In genomic region chr11:44985721-44986120, GRCh38 we compare ENCODE assay signal across 19 cellular contexts. TPM values are rescaled to one million over a fixed set of nuclear protein-coding genes. Genes with fewer than 3 reads are reported as not detected.
DNase-seq lines count a peak whose midpoint lies in the region; ATAC-seq, FAIRE-seq and TF ChIP-seq lines count a peak whose summit lies in the region.
"Had no signal": no experiment of that assay in that cellular context is flagged by ENCODE, and none has a peak within 500 bp of the region (broad histone marks: within the 10 kb centered on the region; RNA-seq: fewer than 3 reads in every experiment).

No MANE protein-coding gene starts in this region.

- DNase-seq in activated CD8-positive, alpha-beta memory T cell treated with anti-CD3 and anti-CD28 coated beads, Interleukin-2, amount 50 U/mL, for 48 hours: peak; percentile 29
- no peak for DNase-seq in activated CD8-positive, alpha-beta memory T cell treated with anti-CD3 and anti-CD28 coated beads for 24 hours
- DNase-seq in activated B cell treated with CpG ODN at 0.5 μM for 24 hours (peak; percentile 7), sciatic nerve (ENCODE audit: low spot score) (peak; percentile 54), stomach (peak; percentile 22), KG1 (lab: John Stamatoyannopoulos, UW) (no peak), D721Med (ENCODE audit: insufficient read length, low spot score) (no peak)
- DNase-seq in activated T-cell treated with anti-CD3 and anti-CD28 coated beads, Interleukin-2, amount 50 U/mL, for 1 hour: no peak
- DNase-seq: CD8-positive, alpha-beta T cell; COR-L47; DMS53; GF-D8; GM23248 had no signal

- no peak for FAIRE-seq in D721Med (lab: Jason Lieb, UNC)
- FAIRE-seq: GM18507, H54 had no signal

- H3K4me1 ChIP-seq in stomach: peaks cover 3 to 10% (median 5%) of the 10 kb centered on the region in 4 donors

- H3K4me3 ChIP-seq in stomach: no peak overlapping the region
- H3K4me3 ChIP-seq: GM23248 had no signal

- ATAC-seq in activated B cell treated with CpG ODN at 0.5 μM for 24 hours (ENCODE audit: low read depth): no peak
- no peak for ATAC-seq in sciatic nerve
- ATAC-seq: CD8-positive, alpha-beta T cell; HCT116 had no signal

- no peaks in the 10 kb centered on the region for H3K36me3 ChIP-seq in stomach

- no peak for TF ChIP-seq POLR2A in stomach (IDR thresholded peaks at IDR 0.05)

- intact Hi-C loops in activated B cell treated with CpG ODN at 0.5 μM for 24 hours (cut with micrococcal nuclease): no loop called here
- intact Hi-C loops in sciatic nerve (cut with DNase I): no loop called here
- intact Hi-C loops in stomach (cut with DNase I; ENCODE audit: low total_unique reads): no loop called here

- no peaks in the 10 kb centered on the region for H3K9me3 ChIP-seq in stomach

- peaks cover 2% of the 10 kb centered on the region for H3K27me3 Mint-ChIP-seq in activated B cell treated with CpG ODN at 0.5 μM for 24 hours
- H3K27me3 Mint-ChIP-seq: IgD-negative memory B cell had no signal

- H3K27ac ChIP-seq in stomach: no peak overlapping the region
- H3K27ac ChIP-seq: 22Rv1, GM23248 had no signal

- CTCF ChIA-PET in activated B cell treated with CpG ODN at 0.5 μM for 24 hours (lab: Charles Lee): interaction anchor here (1.3 kb wide), 1 partner anchor 59 kb away, joined by 3 read pairs; no protein-coding TSS in a partner anchor

- no peak for TF ChIP-seq EP300 in stomach (IDR thresholded peaks at IDR 0.05)

- POLR2A ChIA-PET in activated B cell treated with CpG ODN at 0.5 μM for 24 hours (lab: Charles Lee): no interaction called here

- H3K4me1 Mint-ChIP-seq in activated B cell treated with CpG ODN at 0.5 μM for 24 hours: peaks cover 23% of the 10 kb centered on the region

- no peaks in the 10 kb centered on the region for H3K9me3 Mint-ChIP-seq in activated B cell treated with CpG ODN at 0.5 μM for 24 hours
- H3K9me3 Mint-ChIP-seq: CD8-positive, alpha-beta T cell; IgD-negative memory B cell had no signal

- no peaks in the 10 kb centered on the region for H3K36me3 Mint-ChIP-seq in activated B cell treated with CpG ODN at 0.5 μM for 24 hours (ENCODE audit: low read depth)
- H3K36me3 Mint-ChIP-seq: CD14-positive monocyte; CD8-positive, alpha-beta T cell had no signal

- TF ChIP-seq CTCF in activated B cell treated with CpG ODN at 0.5 μM for 24 hours (IDR thresholded peaks at IDR 0.05) (no peak), stomach (IDR thresholded peaks at IDR 0.05) (no peak), D721Med (IDR thresholded peaks at IDR 0.05; ENCODE audit: insufficient read depth, missing control alignments) (no peak)

- no peaks in the 10 kb centered on the region for H3K27me3 ChIP-seq in stomach

- 91 to 97% (median 95%) methylated on average over 6 of the region's 6 CpGs for WGBS in stomach, 5 donors

- no peak overlapping the region for H3K4me3 Mint-ChIP-seq in activated B cell treated with CpG ODN at 0.5 μM for 24 hours
- H3K4me3 Mint-ChIP-seq: CD14-positive monocyte; CD8-positive, alpha-beta T cell had no signal

- H3K27ac Mint-ChIP-seq in activated B cell treated with CpG ODN at 0.5 μM for 24 hours: no peak overlapping the region
- H3K27ac Mint-ChIP-seq: CD14-positive monocyte; CD8-positive, alpha-beta T cell; IgD-negative memory B cell had no signal

RNA-seq across cellular contexts. Expression of gene TP53I11, which starts 35.0 kb away (rescaled TPM):
- 145 and 175 TPM in 2 replicates for total RNA-seq in activated B cell treated with CpG ODN at 0.5 μM for 24 hours
- total RNA-seq in sciatic nerve: 101 TPM
- 100 to 1,000 TPM in 1 of 5 donors, 10 to 100 TPM in 4; 27.2 to 155 (median 31.6) TPM for total RNA-seq in stomach
- polyA plus RNA-seq in stomach: 10 to 100 TPM; 12.4 to 27.1 (median 18.5) TPM

Comparison
In these comparisons a context has a peak if more than half of its experiments do, and no peak if none do; other contexts are left out.
1. DNase-seq: peak in activated CD8-positive, alpha-beta memory T cell treated with anti-CD3 and anti-CD28 coated beads, Interleukin-2, amount 50 U/mL, for 48 hours (single experiment), activated B cell treated with CpG ODN at 0.5 μM for 24 hours (single experiment), sciatic nerve (single experiment) and stomach (single experiment); none in activated CD8-positive, alpha-beta memory T cell treated with anti-CD3 and anti-CD28 coated beads for 24 hours (single experiment), KG1 (single experiment), D721Med (single experiment) and activated T-cell treated with anti-CD3 and anti-CD28 coated beads, Interleukin-2, amount 50 U/mL, for 1 hour (single experiment).